12 cellular contexts compared by ENCODE assay signal in the genomic region with DNA sequence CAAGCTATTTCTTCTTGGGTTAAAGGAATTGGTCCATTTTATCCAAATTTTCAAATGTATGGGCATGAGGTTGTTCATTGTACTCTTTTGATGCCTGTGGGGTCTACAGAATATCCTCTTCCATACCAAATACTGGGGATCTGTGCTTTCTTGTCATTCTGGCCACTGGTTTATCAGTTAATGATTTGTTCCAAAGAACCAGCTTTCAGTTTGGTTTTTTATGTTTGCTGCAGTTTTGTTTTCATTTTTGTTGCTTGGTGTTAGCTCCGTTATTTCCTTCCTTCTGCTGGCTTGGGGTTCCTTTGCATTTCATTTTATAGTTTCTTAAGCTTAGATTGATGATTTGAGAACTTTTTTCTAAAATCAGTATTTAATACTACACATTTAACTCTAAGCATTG.
"Had no signal": no experiment of that assay in that cellular context is flagged by ENCODE, and none has a peak within 500 bp of the region (broad histone marks: within the 10 kb centered on the region; RNA-seq: fewer than 3 reads in every experiment).

No MANE protein-coding gene starts in this region.

- H3K9me3 Mint-ChIP-seq: T-cell had no signal

- DNase-seq: activated CD4-positive, CD25-positive, alpha-beta regulatory T cell; activated naive CD4-positive, alpha-beta T cell; activated T-cell treated with anti-CD3 and anti-CD28 coated beads, Interleukin-2, amount 50 U/mL, for 1 hour; caudate nucleus; colonic mucosa; effector CD4-positive, alpha-beta T cell; foreskin melanocyte; stimulated activated naive CD4-positive, alpha-beta T cell treated with Interleukin-2 at 50 U/mL for 16 hours; T-cell had no signal

- H3K27ac ChIP-seq: colonic mucosa, testis, upper lobe of right lung had no signal

- H3K4me1 ChIP-seq: colonic mucosa had no signal

- H3K4me3 Mint-ChIP-seq: T-cell had no signal

- H3K4me3 ChIP-seq: colonic mucosa, testis, upper lobe of right lung had no signal

- H3K9me3 ChIP-seq: colonic mucosa, testis, upper lobe of right lung had no signal

- ATAC-seq: sciatic nerve, T-cell had no signal

- H3K27me3 ChIP-seq: colonic mucosa, testis, upper lobe of right lung had no signal

- H3K27me3 Mint-ChIP-seq: T-cell had no signal
